Comparison of ENCODE assay signal across 1 cellular context in the genomic region with DNA sequence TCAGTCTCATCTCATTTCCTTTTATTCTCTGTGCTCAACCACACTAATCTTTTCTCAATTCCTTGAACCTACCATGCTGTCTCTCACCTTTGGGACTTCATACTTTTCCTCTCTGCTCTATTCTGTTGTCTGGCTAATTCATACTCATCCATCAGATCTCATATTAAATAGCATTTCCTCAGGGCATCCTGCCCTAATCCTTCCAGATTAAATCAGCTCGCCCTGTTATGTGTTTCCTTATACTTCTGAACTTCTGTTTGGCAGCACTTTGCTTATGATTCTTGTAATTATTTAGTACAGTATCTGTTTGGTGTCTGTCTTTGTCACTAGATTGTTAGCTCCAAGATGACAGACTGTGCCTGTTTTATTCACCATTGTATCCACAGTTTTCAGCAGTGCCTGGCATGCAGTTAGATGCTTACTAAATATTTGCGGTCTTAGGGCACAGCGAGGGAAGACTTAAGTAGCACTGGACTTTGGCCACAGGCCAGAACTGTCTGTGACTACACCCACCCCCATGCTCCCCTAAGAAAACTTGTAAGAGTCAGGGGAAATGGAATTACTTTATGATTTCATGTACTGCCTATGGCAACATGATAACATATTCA.
TF ChIP-seq lines count a peak whose summit lies in the region.

No MANE protein-coding gene starts in this region.

TF ChIP-seq in SK-N-SH, 30 proteins besides CTCF, POLR2A, EP300 and RAD21 (continued from another document):
- TF ChIP-seq FOSL2 (IDR thresholded peaks at IDR 0.05; ENCODE audit: borderline replicate concordance, low read depth): peak; percentile 28; the same call in 1 of the 2 replicates
- TF ChIP-seq FOXM1 (IDR thresholded peaks at IDR 0.05; ENCODE audit: low read depth): no peak
- TF ChIP-seq, protein P1, sequence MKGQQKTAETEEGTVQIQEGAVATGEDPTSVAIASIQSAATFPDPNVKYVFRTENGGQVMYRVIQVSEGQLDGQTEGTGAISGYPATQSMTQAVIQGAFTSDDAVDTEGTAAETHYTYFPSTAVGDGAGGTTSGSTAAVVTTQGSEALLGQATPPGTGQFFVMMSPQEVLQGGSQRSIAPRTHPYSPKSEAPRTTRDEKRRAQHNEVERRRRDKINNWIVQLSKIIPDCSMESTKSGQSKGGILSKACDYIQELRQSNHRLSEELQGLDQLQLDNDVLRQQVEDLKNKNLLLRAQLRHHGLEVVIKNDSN (IDR thresholded peaks at IDR 0.05; ENCODE audit: borderline replicate concordance, low read depth): no peak
